In the genomic region with DNA sequence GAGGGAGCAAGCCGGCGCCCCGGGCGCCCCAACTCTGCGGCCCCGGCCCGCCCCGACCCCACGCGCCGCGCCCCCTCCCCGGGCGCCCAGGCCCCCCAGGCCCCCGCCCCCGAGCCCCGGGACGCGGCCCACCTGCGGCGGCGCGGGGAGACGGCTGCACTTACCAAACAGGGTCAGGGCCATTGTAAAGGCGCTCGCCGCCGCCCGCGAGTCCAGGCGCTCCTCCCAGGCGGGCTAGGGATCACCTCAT, we compare ENCODE assay signal across 8 cellular contexts. TPM values are rescaled to one million over a fixed set of nuclear protein-coding genes. Genes with fewer than 3 reads are reported as not detected.
DNase-seq lines count a peak whose midpoint lies in the region; ATAC-seq lines count a peak whose summit lies in the region.

No MANE protein-coding gene starts in this region.

- H3K4me1 Mint-ChIP-seq in activated T-helper 1 cell treated with anti-CD3 and anti-CD28 coated beads, Interleukin-12 subunit alpha, Interleukin-12 subunit beta, Interleukin-2, Interleukin-4 antibody, amounts not matched to agents 30 ng/mL and 10 ng/mL and 1 ng/mL, durations not matched to agents 14 hours and 24 hours and 36 hours (ENCODE audit: low read depth), result no peaks in the 10 kb centered on the region
- no peaks in the 10 kb centered on the region for H3K4me1 Mint-ChIP-seq in stimulated activated effector memory CD8-positive, alpha-beta T cell treated with anti-CD3 and anti-CD28 coated beads, Interleukin-12 subunit alpha, Interleukin-12 subunit beta, amount 100 ng/mL, for 72 hours

- H3K9ac ChIP-seq in iPS-15b (ENCODE audit: low read depth, low read length), result peak overlapping the region; percentile 77

- no peaks in the 10 kb centered on the region for H3K27me3 ChIP-seq in iPS-15b (ENCODE audit: control insufficient read depth, insufficient read depth, low read length)

- no peaks in the 10 kb centered on the region for H3K9me3 Mint-ChIP-seq in activated T-helper 1 cell treated with anti-CD3 and anti-CD28 coated beads, Interleukin-12 subunit alpha, Interleukin-12 subunit beta, Interleukin-2, Interleukin-4 antibody, amounts not matched to agents 30 ng/mL and 10 ng/mL and 1 ng/mL, durations not matched to agents 14 hours and 24 hours and 36 hours
- no peaks in the 10 kb centered on the region for H3K9me3 Mint-ChIP-seq in stimulated activated effector memory CD8-positive, alpha-beta T cell treated with anti-CD3 and anti-CD28 coated beads, Interleukin-12 subunit alpha, Interleukin-12 subunit beta, amount 100 ng/mL, for 72 hours

- intact Hi-C loops in activated T-helper 1 cell treated with anti-CD3 and anti-CD28 coated beads, Interleukin-12 subunit alpha, Interleukin-12 subunit beta, Interleukin-2, Interleukin-4 antibody, amounts not matched to agents 30 ng/mL and 10 ng/mL and 1 ng/mL, durations not matched to agents 14 hours and 24 hours and 36 hours (cut with micrococcal nuclease), result no loop called here

- DNase-seq in NCI-H146 (lab: John Stamatoyannopoulos, UW) (peak; percentile 55), NCI-H146 treated with DMSO at 0.1 percent for 48 hours (lab: John Stamatoyannopoulos, UW; ENCODE audit: unreplicated experiment) (no peak), NCI-H2029 treated with DMSO at 0.1 percent for 48 hours (lab: John Stamatoyannopoulos, UW) (no peak), COR-L47 (lab: John Stamatoyannopoulos, UW) (no peak)
- no peak for DNase-seq in activated T-helper 1 cell treated with anti-CD3 and anti-CD28 coated beads, Interleukin-12 subunit alpha, Interleukin-12 subunit beta, Interleukin-2, Interleukin-4 antibody, amounts not matched to agents 30 ng/mL and 10 ng/mL and 1 ng/mL, durations not matched to agents 14 hours and 24 hours and 36 hours (ENCODE audit: low spot score)
- DNase-seq in stimulated activated effector memory CD8-positive, alpha-beta T cell treated with anti-CD3 and anti-CD28 coated beads, Interleukin-12 subunit alpha, Interleukin-12 subunit beta, amount 100 ng/mL, for 72 hours (ENCODE audit: low spot score in 2 of 2), result no peak

- ATAC-seq in HG03064 (IDR thresholded peaks at IDR 0.05; ENCODE audit: low read depth, unreplicated experiment), result peak; percentile 41
- ATAC-seq in stimulated activated effector memory CD8-positive, alpha-beta T cell treated with anti-CD3 and anti-CD28 coated beads, Interleukin-12 subunit alpha, Interleukin-12 subunit beta, amount 100 ng/mL, for 72 hours, result peak; percentile 60

- H3K4me3 Mint-ChIP-seq in activated T-helper 1 cell treated with anti-CD3 and anti-CD28 coated beads, Interleukin-12 subunit alpha, Interleukin-12 subunit beta, Interleukin-2, Interleukin-4 antibody, amounts not matched to agents 30 ng/mL and 10 ng/mL and 1 ng/mL, durations not matched to agents 14 hours and 24 hours and 36 hours, result peak overlapping the region; percentile 85
- H3K4me3 Mint-ChIP-seq in stimulated activated effector memory CD8-positive, alpha-beta T cell treated with anti-CD3 and anti-CD28 coated beads, Interleukin-12 subunit alpha, Interleukin-12 subunit beta, amount 100 ng/mL, for 72 hours, result peak overlapping the region; percentile 63

- H3K4me1 ChIP-seq in iPS-15b (ENCODE audit: control insufficient read depth, insufficient read depth, low read length), result peaks cover 23% of the 10 kb centered on the region

- peaks cover 66% of the 10 kb centered on the region for H3K27me3 Mint-ChIP-seq in activated T-helper 1 cell treated with anti-CD3 and anti-CD28 coated beads, Interleukin-12 subunit alpha, Interleukin-12 subunit beta, Interleukin-2, Interleukin-4 antibody, amounts not matched to agents 30 ng/mL and 10 ng/mL and 1 ng/mL, durations not matched to agents 14 hours and 24 hours and 36 hours (ENCODE audit: insufficient read depth)

- no peaks in the 10 kb centered on the region for H3K9me3 ChIP-seq in iPS-15b (ENCODE audit: control insufficient read depth, insufficient read depth, low read length)

- H3K4me3 ChIP-seq in iPS-15b (ENCODE audit: low read depth, low read length), result peak overlapping the region; percentile 71

- no peak overlapping the region for H3K27ac Mint-ChIP-seq in activated T-helper 1 cell treated with anti-CD3 and anti-CD28 coated beads, Interleukin-12 subunit alpha, Interleukin-12 subunit beta, Interleukin-2, Interleukin-4 antibody, amounts not matched to agents 30 ng/mL and 10 ng/mL and 1 ng/mL, durations not matched to agents 14 hours and 24 hours and 36 hours
- H3K27ac Mint-ChIP-seq in stimulated activated effector memory CD8-positive, alpha-beta T cell treated with anti-CD3 and anti-CD28 coated beads, Interleukin-12 subunit alpha, Interleukin-12 subunit beta, amount 100 ng/mL, for 72 hours, result no peak overlapping the region

- H3K36me3 Mint-ChIP-seq in activated T-helper 1 cell treated with anti-CD3 and anti-CD28 coated beads, Interleukin-12 subunit alpha, Interleukin-12 subunit beta, Interleukin-2, Interleukin-4 antibody, amounts not matched to agents 30 ng/mL and 10 ng/mL and 1 ng/mL, durations not matched to agents 14 hours and 24 hours and 36 hours (ENCODE audit: low read depth), result no peaks in the 10 kb centered on the region
- no peaks in the 10 kb centered on the region for H3K36me3 Mint-ChIP-seq in stimulated activated effector memory CD8-positive, alpha-beta T cell treated with anti-CD3 and anti-CD28 coated beads, Interleukin-12 subunit alpha, Interleukin-12 subunit beta, amount 100 ng/mL, for 72 hours

- no peaks in the 10 kb centered on the region for H3K36me3 ChIP-seq in iPS-15b (ENCODE audit: control insufficient read depth, insufficient read depth, low read length)

RNA-seq across cellular contexts. Expression of gene CHN1, which starts 0.5 kb away (rescaled TPM):
- 3.4 and 4.8 TPM in 2 replicates for total RNA-seq in activated T-helper 1 cell treated with anti-CD3 and anti-CD28 coated beads, Interleukin-12 subunit alpha, Interleukin-12 subunit beta, Interleukin-2, Interleukin-4 antibody, amounts not matched to agents 30 ng/mL and 10 ng/mL and 1 ng/mL, durations not matched to agents 14 hours and 24 hours and 36 hours
